1 cellular context compared by ENCODE assay signal in genomic region chr6:145042559-145042958, GRCh38.
TF ChIP-seq lines count a peak whose summit lies in the region.

No MANE protein-coding gene starts in this region.

TF ChIP-seq in GM23338, 12 proteins besides CTCF, POLR2A, EP300 and RAD21 (continued from another document):
- TF ChIP-seq REST (IDR thresholded peaks at IDR 0.05; ENCODE audit: unreplicated experiment) = no peak
- TF ChIP-seq POLR2AphosphoS5 (IDR thresholded peaks at IDR 0.05; ENCODE audit: low read depth) = no peak
- TF ChIP-seq STAT1 (IDR thresholded peaks at IDR 0.05; ENCODE audit: unreplicated experiment) = no peak
- TF ChIP-seq NANOG (IDR thresholded peaks at IDR 0.05; ENCODE audit: borderline replicate concordance) = no peak
